In the genomic region with DNA sequence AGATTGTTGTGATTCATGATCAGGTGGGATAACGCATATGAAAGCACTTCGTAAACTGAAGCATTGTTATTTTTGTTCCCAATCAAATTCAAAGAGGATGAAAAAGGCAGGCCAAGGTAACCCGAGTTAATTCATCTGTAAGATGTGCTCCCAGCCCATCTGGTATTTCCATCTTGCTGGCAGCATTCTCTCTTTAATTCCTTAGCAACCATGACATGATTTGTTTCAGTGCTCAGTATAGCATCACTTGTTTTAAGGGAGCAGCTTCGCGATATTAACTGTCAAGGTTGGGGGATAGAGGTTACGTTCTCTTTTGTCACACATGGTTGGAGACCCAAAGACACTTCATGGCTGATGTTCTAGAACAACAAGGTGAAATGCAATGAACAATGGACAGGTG, we compare ENCODE assay signal across 18 cellular contexts. TPM values are rescaled to one million over a fixed set of nuclear protein-coding genes. Genes with fewer than 3 reads are reported as not detected.
"Had no signal": no experiment of that assay in that cellular context is flagged by ENCODE, and none has a peak within 500 bp of the region (broad histone marks: within the 10 kb centered on the region; RNA-seq: fewer than 3 reads in every experiment).

No MANE protein-coding gene starts in this region.

- H3K36me3 ChIP-seq: tibial nerve had no signal

- H3K27ac ChIP-seq: dorsolateral prefrontal cortex, tibial nerve had no signal

- DNase-seq: activated CD4-positive, alpha-beta T cell treated with anti-CD3 and anti-CD28 coated beads, Interleukin-2, amount 10 ng/mL, durations not matched to agents 24 days and 14 days; activated CD4-positive, CD25-positive, alpha-beta regulatory T cell; activated CD8-positive, alpha-beta memory T cell treated with anti-CD3 and anti-CD28 coated beads, Interleukin-2, amount 50 U/mL, for 48 hours; activated naive CD8-positive, alpha-beta T cell treated with anti-CD3 and anti-CD28 coated beads, Interleukin-2, amount 10 ng/mL, durations not matched to agents 7 days and 5 days; dorsolateral prefrontal cortex; islet precursor cell; mucosa of descending colon; naive thymus-derived CD8-positive, alpha-beta T cell; SW 1271 had no signal

- H3K9me3 ChIP-seq: mucosa of descending colon, tibial nerve had no signal

- H3K4me3 ChIP-seq: dorsolateral prefrontal cortex, mucosa of descending colon, tibial nerve had no signal

- H3K27me3 ChIP-seq: tibial nerve had no signal

- H3K4me1 ChIP-seq: tibial nerve had no signal

RNA-seq across cellular contexts. Expression of a gene that starts 6.4 kb away (rescaled TPM):
- total RNA-seq: SK-MEL-5 had no signal

RNA-seq across cellular contexts. Expression of a gene that starts 53.3 kb away (rescaled TPM):
- total RNA-seq: activated CD4-positive, alpha-beta T cell treated with anti-CD3 and anti-CD28 coated beads, Interleukin-2, amount 10 ng/mL, durations not matched to agents 24 days and 14 days; activated naive CD8-positive, alpha-beta T cell treated with anti-CD3 and anti-CD28 coated beads, Interleukin-2, amount 10 ng/mL, durations not matched to agents 7 days and 5 days; activated T-helper 1 cell treated with anti-CD3 and anti-CD28 coated beads, Interleukin-12 subunit alpha, Interleukin-12 subunit beta, Interleukin-2, Interleukin-4 antibody, amounts not matched to agents 30 ng/mL and 10 ng/mL and 1 ng/mL, durations not matched to agents 14 hours and 24 hours and 36 hours; dorsolateral prefrontal cortex; left lobe of liver; mucosa of descending colon; naive thymus-derived CD8-positive, alpha-beta T cell; osteocyte; renal cortical epithelial cell; SK-MEL-5; subcutaneous adipose tissue; T-helper 2 cell treated with Interferon-gamma antibody and Interleukin-4, amounts not matched to agents 100 ng/mL and 5 ng/mL, for 36 hours; tibial nerve had no signal
- polyA plus RNA-seq: esophagus; naive thymus-derived CD8-positive, alpha-beta T cell had no signal
